Comparison of ENCODE assay signal across 20 cellular contexts in genomic region chr7:149788300-149788851, GRCh38. TPM values are rescaled to one million over a fixed set of nuclear protein-coding genes. Genes with fewer than 3 reads are reported as not detected.
DNase-seq lines count a peak whose midpoint lies in the region; ATAC-seq, FAIRE-seq and TF ChIP-seq lines count a peak whose summit lies in the region.
"Had no signal": no experiment of that assay in that cellular context is flagged by ENCODE, and none has a peak within 500 bp of the region (broad histone marks: within the 10 kb centered on the region; RNA-seq: fewer than 3 reads in every experiment).

No MANE protein-coding gene starts in this region.

- H3K9ac ChIP-seq in H1 (replicated peaks in 1 of 4; ENCODE audit: extremely low read depth in 1 of 4, low read depth in 3 of 4, low read length in 3 of 4) (no peak overlapping the region), liver (ENCODE audit: low read depth in 1 of 2, low read length in 2 of 2) (no peak overlapping the region), neural progenitor cell (no peak overlapping the region)
- H3K9ac ChIP-seq: GM23248 had no signal

- H3K27ac Mint-ChIP-seq in neural progenitor cell (peak overlapping the region; percentile 82), chondrocyte (ENCODE audit: unreplicated experiment) (no peak overlapping the region)
- H3K27ac Mint-ChIP-seq in activated T-helper 1 cell treated with anti-CD3 and anti-CD28 coated beads, Interleukin-12 subunit alpha, Interleukin-12 subunit beta, Interleukin-2, Interleukin-4 antibody, amounts not matched to agents 30 ng/mL and 10 ng/mL and 1 ng/mL, durations not matched to agents 14 hours and 24 hours and 36 hours, result no peak overlapping the region
- H3K27ac Mint-ChIP-seq: CD4-positive, CD25-positive, alpha-beta regulatory T cell; CD8-positive, alpha-beta memory T cell had no signal

- no peaks in the 10 kb centered on the region for H3K36me3 Mint-ChIP-seq in neural progenitor cell
- H3K36me3 Mint-ChIP-seq in chondrocyte (ENCODE audit: low read depth), result no peaks in the 10 kb centered on the region
- H3K36me3 Mint-ChIP-seq in activated T-helper 1 cell treated with anti-CD3 and anti-CD28 coated beads, Interleukin-12 subunit alpha, Interleukin-12 subunit beta, Interleukin-2, Interleukin-4 antibody, amounts not matched to agents 30 ng/mL and 10 ng/mL and 1 ng/mL, durations not matched to agents 14 hours and 24 hours and 36 hours (ENCODE audit: low read depth), result no peaks in the 10 kb centered on the region
- H3K36me3 Mint-ChIP-seq: CD4-positive, CD25-positive, alpha-beta regulatory T cell; CD8-positive, alpha-beta memory T cell had no signal

- H3K23me2 ChIP-seq in H1 (ENCODE audit: low read depth, low read length), result peaks cover 2% of the 10 kb centered on the region; the same call in 1 of the 2 replicates

- H2AK5ac ChIP-seq in H1 (ENCODE audit: low read depth, low read length), result peak overlapping the region; percentile 57; the same call in 1 of the 2 replicates

- CTCF ChIA-PET in H1 (lab: Charles Lee; ENCODE audit: partially characterized antibody), result interaction anchor here (0.8 to 11.8 kb wide), 16 partner anchors 8 to 284 kb away, joined by 3 to 120 read pairs (median 8); partner anchors contain the start of gene ZNF467

- 84% methylated on average over 11 of the region's 11 CpGs; no CpG with 5 or more reads in 1 of the 2 experiments for WGBS in H1 (ENCODE audit: extremely low coverage in 1 of 2, insufficient coverage in 1 of 2, insufficient read length in 1 of 2, insufficient replicate concordance in 2 of 2, low coverage in 1 of 2, low lambda C conversion rate in 2 of 2, missing lambda C conversion rate in 1 of 2), 2 experiments
- 38% methylated on average over 11 of the region's 11 CpGs for WGBS in liver

- no peak overlapping the region for H3K4ac ChIP-seq in H1 (replicated peaks; ENCODE audit: insufficient read length, low read depth, low read length)

- H3K14ac ChIP-seq in H1 (ENCODE audit: insufficient read length), result no peak overlapping the region

- peak overlapping the region; percentile 15 for H4K91ac ChIP-seq in H1 (replicated peaks; ENCODE audit: insufficient read length, low read length)

- H3K4me1 ChIP-seq in H1 (replicated peaks in 1 of 4; ENCODE audit: control insufficient read depth in 3 of 4, insufficient read depth in 4 of 4, low read length in 3 of 4) (peaks cover 0 to 9% (median 3%) of the 10 kb centered on the region in 4 experiments; a peak in 6 of 7 replicates), liver (ENCODE audit: control insufficient read depth in 4 of 4, insufficient read depth in 4 of 4, low read length in 3 of 4) (peaks cover 11 to 21% (median 15%) of the 10 kb centered on the region in 4 donors), neural progenitor cell (peaks cover 3% of the 10 kb centered on the region)
- H3K4me1 ChIP-seq: BE2C had no signal

- no peak for TF ChIP-seq POLR2A in H1 (IDR thresholded peaks at IDR 0.05; ENCODE audit: control extremely low read depth in 1 of 2, low read depth in 2 of 2, low read length in 2 of 2)

- H3K27me3 ChIP-seq in H1 (replicated peaks in 1 of 4; ENCODE audit: control insufficient read depth in 3 of 4, extremely low read depth in 1 of 4, insufficient read depth in 3 of 4, low read length in 3 of 4), result peaks cover 8 to 44% (median 35%) of the 10 kb centered on the region in 4 experiments
- no peaks in the 10 kb centered on the region for H3K27me3 ChIP-seq in liver (ENCODE audit: control insufficient read depth in 4 of 4, insufficient read depth in 4 of 4, low read length in 3 of 4)
- peaks cover 60% of the 10 kb centered on the region for H3K27me3 ChIP-seq in neural progenitor cell
- H3K27me3 ChIP-seq: BE2C had no signal

- H3K4me3 ChIP-seq in H1 (ENCODE audit: extremely low read depth in 1 of 4, insufficient read depth in 2 of 4, low read depth in 3 of 4, low read length in 4 of 4) (no peak overlapping the region), liver (ENCODE audit: low read depth in 1 of 3, low read length in 3 of 3) (no peak overlapping the region), neural progenitor cell (no peak overlapping the region)
- H3K4me3 ChIP-seq: GM23248 had no signal

- peaks cover 0 to 2% of the 10 kb centered on the region in 2 experiments for H4K20me1 ChIP-seq in H1 (replicated peaks in 1 of 2; ENCODE audit: control insufficient read depth in 1 of 2, insufficient read depth in 2 of 2, low read length in 2 of 2)
- no peaks in the 10 kb centered on the region for H4K20me1 ChIP-seq in neural progenitor cell (ENCODE audit: low read depth)

- TF ChIP-seq CTCF in H1 (IDR thresholded peaks at IDR 0.05; ENCODE audit: control extremely low read depth in 1 of 3, insufficient read depth in 1 of 3, low read depth in 1 of 3, low read length in 3 of 3) (no peak), liver (IDR thresholded peaks at IDR 0.05; ENCODE audit: low read depth, low read length, missing input control) (no peak), neural progenitor cell (IDR thresholded peaks at IDR 0.05) (no peak), chondrocyte (IDR thresholded peaks at IDR 0.05) (no peak)

- no peak for ATAC-seq in left ventricle myocardium superior

- H3K79me2 ChIP-seq in H1 (ENCODE audit: control insufficient read depth in 1 of 2, insufficient read depth in 2 of 2, low read length in 2 of 2), result no peaks in the 10 kb centered on the region
- no peaks in the 10 kb centered on the region for H3K79me2 ChIP-seq in neural progenitor cell (ENCODE audit: low read depth)

- H3K23ac ChIP-seq in H1 (ENCODE audit: insufficient read length), result no peak overlapping the region

- H3K9me3 ChIP-seq in H1 (ENCODE audit: insufficient read depth in 2 of 2, low read depth in 1 of 2, low read length in 1 of 2) (no peaks in the 10 kb centered on the region), liver (ENCODE audit: control insufficient read depth in 4 of 4, low read length in 3 of 4) (no peaks in the 10 kb centered on the region), neural progenitor cell (ENCODE audit: low read depth) (no peaks in the 10 kb centered on the region)
- H3K9me3 ChIP-seq: BE2C had no signal

- H3K4me3 Mint-ChIP-seq in neural progenitor cell, result peak overlapping the region; percentile 33
- H3K4me3 Mint-ChIP-seq in chondrocyte (ENCODE audit: unreplicated experiment), result no peak overlapping the region
- no peak overlapping the region for H3K4me3 Mint-ChIP-seq in activated T-helper 1 cell treated with anti-CD3 and anti-CD28 coated beads, Interleukin-12 subunit alpha, Interleukin-12 subunit beta, Interleukin-2, Interleukin-4 antibody, amounts not matched to agents 30 ng/mL and 10 ng/mL and 1 ng/mL, durations not matched to agents 14 hours and 24 hours and 36 hours
- H3K4me3 Mint-ChIP-seq: CD4-positive, CD25-positive, alpha-beta regulatory T cell had no signal

- H2BK5ac ChIP-seq in H1 (ENCODE audit: low read depth, low read length), result no peak overlapping the region

- no peak overlapping the region for H4K8ac ChIP-seq in H1 (ENCODE audit: extremely low read depth, insufficient read depth, low read length)

- DNase-seq in H1 (ENCODE audit: low read depth in 1 of 2, low spot score in 2 of 2) (no peak), neural progenitor cell (ENCODE audit: low spot score) (no peak), left ventricle myocardium superior (no peak), chondrocyte (ENCODE audit: low spot score) (no peak)
- DNase-seq in activated T-helper 1 cell treated with anti-CD3 and anti-CD28 coated beads, Interleukin-12 subunit alpha, Interleukin-12 subunit beta, Interleukin-2, Interleukin-4 antibody, amounts not matched to agents 30 ng/mL and 10 ng/mL and 1 ng/mL, durations not matched to agents 14 hours and 24 hours and 36 hours (ENCODE audit: low spot score), result no peak
- DNase-seq: BE2C; C1 segment of cervical spinal cord; CD4-positive, CD25-positive, alpha-beta regulatory T cell; CD8-positive, alpha-beta memory T cell; COR-L47; DMS 273 treated with DMSO at 0.1 percent for 48 hours; DND-41; EL; GM23248; HCEC 1CT had no signal

- H3K27ac ChIP-seq in H1 (ENCODE audit: low read depth, low read length), result no peak overlapping the region
- no peak overlapping the region for H3K27ac ChIP-seq in liver (ENCODE audit: low read depth in 1 of 2, low read length in 2 of 2)
- no peak overlapping the region for H3K27ac ChIP-seq in neural progenitor cell
- H3K27ac ChIP-seq: GM23248 had no signal

- no peak overlapping the region for H3K18ac ChIP-seq in H1 (ENCODE audit: extremely low read depth, low read length)

- no peak overlapping the region for H2BK20ac ChIP-seq in H1 (ENCODE audit: low read length)

- H3K36me3 ChIP-seq in H1 (ENCODE audit: control insufficient read depth in 2 of 4, insufficient read depth in 4 of 4, low read length in 3 of 4) (no peaks in the 10 kb centered on the region), liver (ENCODE audit: control insufficient read depth in 4 of 4, insufficient read depth in 3 of 4, low read depth in 1 of 4, low read length in 3 of 4) (no peaks in the 10 kb centered on the region), neural progenitor cell (no peaks in the 10 kb centered on the region)
- H3K36me3 ChIP-seq: BE2C had no signal

- no peak overlapping the region for H3K4me2 ChIP-seq in H1 (ENCODE audit: insufficient read depth in 1 of 2, low read depth in 2 of 2, low read length in 2 of 2)
- H3K4me2 ChIP-seq in neural progenitor cell, result no peak overlapping the region

- POLR2A ChIA-PET in H1 (lab: Charles Lee; ENCODE audit: partially characterized antibody), result interaction anchor here (0.8 to 1.9 kb wide), 3 partner anchors 8 to 17 kb away, joined by 3 to 6 read pairs (median 4); no protein-coding TSS in a partner anchor

- H3K27me3 Mint-ChIP-seq in neural progenitor cell (ENCODE audit: insufficient read depth, low read depth), result peaks cover 8% of the 10 kb centered on the region
- H3K27me3 Mint-ChIP-seq in chondrocyte (ENCODE audit: low read depth), result peaks cover 31% of the 10 kb centered on the region
- H3K27me3 Mint-ChIP-seq in activated T-helper 1 cell treated with anti-CD3 and anti-CD28 coated beads, Interleukin-12 subunit alpha, Interleukin-12 subunit beta, Interleukin-2, Interleukin-4 antibody, amounts not matched to agents 30 ng/mL and 10 ng/mL and 1 ng/mL, durations not matched to agents 14 hours and 24 hours and 36 hours (ENCODE audit: insufficient read depth), result peaks cover 18% of the 10 kb centered on the region

- no peaks in the 10 kb centered on the region for H3F3A ChIP-seq in neural progenitor cell (ENCODE audit: low read depth)

- H3K79me1 ChIP-seq in H1 (ENCODE audit: low read depth, low read length), result no peaks in the 10 kb centered on the region

- no peak for TF ChIP-seq EP300 in H1 (IDR thresholded peaks at IDR 0.05; ENCODE audit: borderline replicate concordance in 1 of 2, low read depth in 2 of 2, low read length in 2 of 2)

- H2BK120ac ChIP-seq in H1 (replicated peaks; ENCODE audit: low read depth, low read length), result no peak overlapping the region

- intact Hi-C loops in left ventricle myocardium superior (cut with micrococcal nuclease), result no loop called here
- intact Hi-C loops in activated T-helper 1 cell treated with anti-CD3 and anti-CD28 coated beads, Interleukin-12 subunit alpha, Interleukin-12 subunit beta, Interleukin-2, Interleukin-4 antibody, amounts not matched to agents 30 ng/mL and 10 ng/mL and 1 ng/mL, durations not matched to agents 14 hours and 24 hours and 36 hours (cut with micrococcal nuclease), result no loop called here

- FAIRE-seq in H1 (lab: Jason Lieb, UNC), result no peak
- FAIRE-seq: GM12891, H54, HTR-8/SVneo had no signal

- H2AFZ ChIP-seq in H1 (ENCODE audit: low read length) (no peak overlapping the region), neural progenitor cell (replicated peaks) (no peak overlapping the region)
- H2AFZ ChIP-seq: GM23248 had no signal

- H3K56ac ChIP-seq in H1 (replicated peaks; ENCODE audit: insufficient read length, low read depth, low read length), result no peak overlapping the region

- H2BK15ac ChIP-seq in H1 (ENCODE audit: low read length), result no peak overlapping the region; the same call in 1 of the 2 replicates

- H3K4me1 Mint-ChIP-seq in neural progenitor cell (peaks cover 13% of the 10 kb centered on the region), chondrocyte (ENCODE audit: low read depth) (no peaks in the 10 kb centered on the region)
- no peaks in the 10 kb centered on the region for H3K4me1 Mint-ChIP-seq in activated T-helper 1 cell treated with anti-CD3 and anti-CD28 coated beads, Interleukin-12 subunit alpha, Interleukin-12 subunit beta, Interleukin-2, Interleukin-4 antibody, amounts not matched to agents 30 ng/mL and 10 ng/mL and 1 ng/mL, durations not matched to agents 14 hours and 24 hours and 36 hours (ENCODE audit: low read depth)
- H3K4me1 Mint-ChIP-seq: CD8-positive, alpha-beta memory T cell had no signal

- peak overlapping the region; percentile 9; the same call in 1 of the 2 replicates for H2BK12ac ChIP-seq in H1 (ENCODE audit: low read depth, low read length)

- H4K5ac ChIP-seq in H1 (ENCODE audit: insufficient read length, low read depth, low read length), result no peak overlapping the region

- no peaks in the 10 kb centered on the region for H3K9me3 Mint-ChIP-seq in neural progenitor cell
- H3K9me3 Mint-ChIP-seq in chondrocyte (ENCODE audit: low read depth), result no peaks in the 10 kb centered on the region
- no peaks in the 10 kb centered on the region for H3K9me3 Mint-ChIP-seq in activated T-helper 1 cell treated with anti-CD3 and anti-CD28 coated beads, Interleukin-12 subunit alpha, Interleukin-12 subunit beta, Interleukin-2, Interleukin-4 antibody, amounts not matched to agents 30 ng/mL and 10 ng/mL and 1 ng/mL, durations not matched to agents 14 hours and 24 hours and 36 hours
- H3K9me3 Mint-ChIP-seq: CD8-positive, alpha-beta memory T cell had no signal

- TF ChIP-seq RAD21 in H1 (IDR thresholded peaks at IDR 0.05 in 1 of 2, conservative IDR thresholded peaks at IDR 0.05 in 1 of 2; ENCODE audit: low read depth in 2 of 2, low read length in 2 of 2) (no peak), liver (IDR thresholded peaks at IDR 0.05) (no peak)

RNA-seq across cellular contexts. Expression of gene ZNF467, which starts 15.0 kb away (rescaled TPM):
- 0.40 and 0.50 TPM in 2 replicates for total RNA-seq in H1 (2021; fragmentation: NEBNext Ultra II Directional; extraction: Animal tissue kit (Norgen Biotek cat#: 25700))
- 0.51 and 0.89 TPM in 2 replicates for polyA plus RNA-seq in H1 (2011; rRNA removed)
- polyA plus RNA-seq in H1 (2011; cell fraction: cytosol; rRNA removed), result 0.44 TPM
- polyA plus RNA-seq in H1 (2011; cell fraction: nucleus; rRNA removed), result 1.7 TPM
- polyA plus RNA-seq in H1 (2012, experiment 1 of 2), result 0.36 to 0.89 TPM (median 0.75 TPM) in 4 replicates
- polyA plus RNA-seq in H1 (2012, experiment 2 of 2), result 0.35 TPM
- polyA plus RNA-seq in H1 (2013, experiment 1 of 2), result 0.20 TPM
- polyA plus RNA-seq in H1 (2013, experiment 2 of 2), result 0.13 TPM
- 0.05 and 0.13 TPM in 2 replicates for polyA minus RNA-seq in H1 (2011; rRNA and poly(A)+ RNA removed)
- polyA minus RNA-seq in H1 (2011; cell fraction: cytosol; rRNA and poly(A)+ RNA removed), result not detected
- polyA minus RNA-seq in H1 (2011; cell fraction: nucleus; rRNA and poly(A)+ RNA removed), result 0.70 TPM
- 1 to 10 TPM; 2.8 to 3.8 TPM for total RNA-seq in liver
- polyA plus RNA-seq in liver, result 1 to 10 TPM; 3.6 to 4.0 TPM
- total RNA-seq in neural progenitor cell (ENCODE audit: low replicate concordance), result 0.17 and 1.7 TPM in 2 replicates
- 7.8 TPM for total RNA-seq in left ventricle myocardium superior
- total RNA-seq in chondrocyte, result 2.3 to 3.5 TPM (median 3.1 TPM) in 3 replicates
- 0.10 TPM in 2 replicates for total RNA-seq in activated T-helper 1 cell treated with anti-CD3 and anti-CD28 coated beads, Interleukin-12 subunit alpha, Interleukin-12 subunit beta, Interleukin-2, Interleukin-4 antibody, amounts not matched to agents 30 ng/mL and 10 ng/mL and 1 ng/mL, durations not matched to agents 14 hours and 24 hours and 36 hours
- total RNA-seq: A172, GM23248 had no signal
- polyA plus RNA-seq: GM23248 had no signal

RNA-seq across cellular contexts. Expression of gene ZNF862, which starts 49.8 kb away (rescaled TPM):
- total RNA-seq in H1 (2021; fragmentation: NEBNext Ultra II Directional; extraction: Animal tissue kit (Norgen Biotek cat#: 25700)), result 2.5 and 3.9 TPM in 2 replicates
- polyA plus RNA-seq in H1 (2011; rRNA removed), result 1.8 and 2.8 TPM in 2 replicates
- 2.4 TPM for polyA plus RNA-seq in H1 (2011; cell fraction: cytosol; rRNA removed)
- polyA plus RNA-seq in H1 (2011; cell fraction: nucleus; rRNA removed), result 9.0 TPM
- polyA plus RNA-seq in H1 (2012, experiment 1 of 2), result 1.8 to 3.1 TPM (median 2.4 TPM) in 4 replicates
- 0.62 TPM for polyA plus RNA-seq in H1 (2012, experiment 2 of 2)
- polyA plus RNA-seq in H1 (2013, experiment 1 of 2), result 1.1 TPM
- 1.2 TPM for polyA plus RNA-seq in H1 (2013, experiment 2 of 2)
- polyA minus RNA-seq in H1 (2011; rRNA and poly(A)+ RNA removed), result 4.0 and 5.4 TPM in 2 replicates
- polyA minus RNA-seq in H1 (2011; cell fraction: cytosol; rRNA and poly(A)+ RNA removed), result 1.5 TPM
- polyA minus RNA-seq in H1 (2011; cell fraction: nucleus; rRNA and poly(A)+ RNA removed), result 8.9 TPM
- total RNA-seq in liver, result 1 to 10 TPM; 5.2 to 9.4 TPM
- 1 to 10 TPM; 1.9 to 2.5 TPM for polyA plus RNA-seq in liver
- total RNA-seq in neural progenitor cell (ENCODE audit: low replicate concordance), result 5.9 and 12.6 TPM in 2 replicates
- 9.5 TPM for total RNA-seq in left ventricle myocardium superior
- 15.9 to 17.6 TPM (median 16.3 TPM) in 3 replicates for total RNA-seq in chondrocyte
- total RNA-seq in activated T-helper 1 cell treated with anti-CD3 and anti-CD28 coated beads, Interleukin-12 subunit alpha, Interleukin-12 subunit beta, Interleukin-2, Interleukin-4 antibody, amounts not matched to agents 30 ng/mL and 10 ng/mL and 1 ng/mL, durations not matched to agents 14 hours and 24 hours and 36 hours, result 14.2 and 19.3 TPM in 2 replicates
